In genomic region chr12:74021937-74022336, GRCh38 we compare ENCODE assay signal across 8 cellular contexts.
DNase-seq lines count a peak whose midpoint lies in the region; ATAC-seq, FAIRE-seq and TF ChIP-seq lines count a peak whose summit lies in the region.

No MANE protein-coding gene starts in this region.

- 19% methylated on average over 9 of the region's 9 CpGs; no CpG with 5 or more reads in 1 of the 2 experiments for WGBS in H1 (ENCODE audit: extremely low coverage in 1 of 2, insufficient coverage in 1 of 2, insufficient read length in 1 of 2, insufficient replicate concordance in 2 of 2, low coverage in 1 of 2, low lambda C conversion rate in 2 of 2, missing lambda C conversion rate in 1 of 2), 2 experiments

- DNase-seq in NCI-H2171 treated with DMSO at 0.1 percent for 48 hours (lab: John Stamatoyannopoulos, UW) (peak; percentile 22), NCI-H2171 (lab: John Stamatoyannopoulos, UW) (no peak), PC-3 (peak; percentile 84), H1 (ENCODE audit: low read depth in 1 of 2, low spot score in 2 of 2) (peak; percentile 63 to 67), midbrain (lab: John Stamatoyannopoulos, UW) (peak; percentile 66), vagina (ENCODE audit: extremely low spot score in 2 of 2) (no peak)

- H3K23ac ChIP-seq in H1 (ENCODE audit: insufficient read length) = no peak overlapping the region

- no peak overlapping the region for H2BK15ac ChIP-seq in H1 (ENCODE audit: low read length)

- H3K79me1 ChIP-seq in H1 (ENCODE audit: low read depth, low read length) = no peaks in the 10 kb centered on the region

- H2BK12ac ChIP-seq in H1 (ENCODE audit: low read depth, low read length) = no peak overlapping the region

- H2BK20ac ChIP-seq in H1 (ENCODE audit: low read length) = no peak overlapping the region

- no peaks in the 10 kb centered on the region for H3K9me2 ChIP-seq in PC-3 (replicated peaks; ENCODE audit: low read length)

- no peak overlapping the region for H3K56ac ChIP-seq in H1 (replicated peaks; ENCODE audit: insufficient read length, low read depth, low read length)

- no peak overlapping the region for H3K18ac ChIP-seq in H1 (ENCODE audit: extremely low read depth, low read length)

- H3K36me3 ChIP-seq in PC-3 (ENCODE audit: low read depth, low read length) (no peaks in the 10 kb centered on the region), H1 (ENCODE audit: control insufficient read depth in 2 of 4, insufficient read depth in 4 of 4, low read length in 3 of 4) (no peaks in the 10 kb centered on the region), vagina (no peaks in the 10 kb centered on the region)

- H4K8ac ChIP-seq in H1 (ENCODE audit: extremely low read depth, insufficient read depth, low read length) = no peak overlapping the region

- no peak overlapping the region for H3K14ac ChIP-seq in H1 (ENCODE audit: insufficient read length)

- no peak overlapping the region for H2BK120ac ChIP-seq in H1 (replicated peaks; ENCODE audit: low read depth, low read length)

- H3K23me2 ChIP-seq in H1 (ENCODE audit: low read depth, low read length) = no peaks in the 10 kb centered on the region

- no peak overlapping the region for H3K27ac ChIP-seq in PC-3 (ENCODE audit: low read length)
- no peak overlapping the region for H3K27ac ChIP-seq in H1 (ENCODE audit: low read depth, low read length)
- H3K27ac ChIP-seq in vagina = no peak overlapping the region

- no peaks in the 10 kb centered on the region for H3K79me2 ChIP-seq in PC-3 (ENCODE audit: low read length)
- H3K79me2 ChIP-seq in H1 (ENCODE audit: control insufficient read depth in 1 of 2, insufficient read depth in 2 of 2, low read length in 2 of 2) = no peaks in the 10 kb centered on the region

- H4K20me1 ChIP-seq in PC-3 (ENCODE audit: low read length) (no peaks in the 10 kb centered on the region), H1 (replicated peaks in 1 of 2; ENCODE audit: control insufficient read depth in 1 of 2, insufficient read depth in 2 of 2, low read length in 2 of 2) (no peaks in the 10 kb centered on the region)

- no peak overlapping the region for H2AK5ac ChIP-seq in H1 (ENCODE audit: low read depth, low read length)

- CTCF ChIA-PET in PC-3 (lab: Charles Lee) (interaction anchor here (0.5 to 1.1 kb wide), 3 partner anchors 86 to 297 kb away, joined by 3 to 9 read pairs (median 4); no protein-coding TSS in a partner anchor), H1 (lab: Charles Lee; ENCODE audit: partially characterized antibody) (interaction anchor here (0.6 to 1.6 kb wide), 13 partner anchors 11 to 1845 kb away, joined by 3 to 6 read pairs (median 4); no protein-coding TSS in a partner anchor)

- TF ChIP-seq POLR2A in H1 (IDR thresholded peaks at IDR 0.05; ENCODE audit: control extremely low read depth in 1 of 2, low read depth in 2 of 2, low read length in 2 of 2) = no peak
- no peak for TF ChIP-seq POLR2A in vagina (IDR thresholded peaks at IDR 0.05)

- H3K4me2 ChIP-seq in PC-3 (ENCODE audit: low read length) = no peak overlapping the region
- no peak overlapping the region for H3K4me2 ChIP-seq in H1 (ENCODE audit: insufficient read depth in 1 of 2, low read depth in 2 of 2, low read length in 2 of 2)

- H4K5ac ChIP-seq in H1 (ENCODE audit: insufficient read length, low read depth, low read length) = no peak overlapping the region

- H3K27me3 ChIP-seq in PC-3 (ENCODE audit: low read length) = no peaks in the 10 kb centered on the region
- H3K27me3 ChIP-seq in H1 (replicated peaks in 1 of 4; ENCODE audit: control insufficient read depth in 3 of 4, extremely low read depth in 1 of 4, insufficient read depth in 3 of 4, low read length in 3 of 4) = no peaks in the 10 kb centered on the region
- no peaks in the 10 kb centered on the region for H3K27me3 ChIP-seq in vagina

- ATAC-seq in GM19468 (IDR thresholded peaks at IDR 0.05; ENCODE audit: extremely low read depth, unreplicated experiment) = peak; percentile 84
- peak; percentile 98 for ATAC-seq in HG03439 (IDR thresholded peaks at IDR 0.05; ENCODE audit: unreplicated experiment)
- peak; percentile 100 for ATAC-seq in PC-3

- no peak overlapping the region for H3K9ac ChIP-seq in PC-3 (ENCODE audit: low read length)
- no peak overlapping the region for H3K9ac ChIP-seq in H1 (replicated peaks in 1 of 4; ENCODE audit: extremely low read depth in 1 of 4, low read depth in 3 of 4, low read length in 3 of 4)

- no peak for TF ChIP-seq EP300 in H1 (IDR thresholded peaks at IDR 0.05; ENCODE audit: borderline replicate concordance in 1 of 2, low read depth in 2 of 2, low read length in 2 of 2)

- no peaks in the 10 kb centered on the region for H3F3A ChIP-seq in PC-3 (ENCODE audit: low read length, unreplicated experiment)

- peak; percentile 80 to 87 for TF ChIP-seq RAD21 in H1 (IDR thresholded peaks at IDR 0.05 in 1 of 2, conservative IDR thresholded peaks at IDR 0.05 in 1 of 2; ENCODE audit: low read depth in 2 of 2, low read length in 2 of 2)

- H3K4me3 ChIP-seq in PC-3 (ENCODE audit: low read length) (no peak overlapping the region), H1 (ENCODE audit: extremely low read depth in 1 of 4, insufficient read depth in 2 of 4, low read depth in 3 of 4, low read length in 4 of 4) (no peak overlapping the region), vagina (no peak overlapping the region)

- H3K9me3 ChIP-seq in PC-3 (ENCODE audit: low read length) (no peaks in the 10 kb centered on the region), H1 (ENCODE audit: insufficient read depth in 2 of 2, low read depth in 1 of 2, low read length in 1 of 2) (no peaks in the 10 kb centered on the region), vagina (no peaks in the 10 kb centered on the region)

- H2AFZ ChIP-seq in PC-3 (ENCODE audit: low read length) (peak overlapping the region; percentile 13; the same call in 1 of the 2 replicates), H1 (ENCODE audit: low read length) (no peak overlapping the region)

- H3K4me1 ChIP-seq in PC-3 (ENCODE audit: insufficient read depth, low read length) (no peaks in the 10 kb centered on the region), H1 (replicated peaks in 1 of 4; ENCODE audit: control insufficient read depth in 3 of 4, insufficient read depth in 4 of 4, low read length in 3 of 4) (no peaks in the 10 kb centered on the region), vagina (no peaks in the 10 kb centered on the region)

- no peak overlapping the region for H4K91ac ChIP-seq in H1 (replicated peaks; ENCODE audit: insufficient read length, low read length)

- POLR2A ChIA-PET in PC-3 (lab: Charles Lee; ENCODE audit: unreplicated experiment) (interaction anchor here (1.0 kb wide), 1 partner anchor 518 kb away, joined by 4 read pairs; no protein-coding TSS in a partner anchor), H1 (lab: Charles Lee; ENCODE audit: partially characterized antibody) (no interaction called here)

- intact Hi-C loops in PC-3 (cut with micrococcal nuclease) (loop anchor here (1.0 to 10.0 kb wide), 5 partner anchors 85 to 513 kb away; partner anchors contain the start of gene ATXN7L3B), vagina (cut with DNase I) (no loop called here)

- peak; percentile 91 for FAIRE-seq in H1 (lab: Jason Lieb, UNC)

- peak; percentile 92 for TF ChIP-seq CTCF in PC-3 (conservative IDR thresholded peaks at IDR 0.05; ENCODE audit: low read depth, low read length)
- TF ChIP-seq CTCF in H1 (IDR thresholded peaks at IDR 0.05; ENCODE audit: control extremely low read depth in 1 of 3, insufficient read depth in 1 of 3, low read depth in 1 of 3, low read length in 3 of 3) = peak; percentile 75 to 92 (median 87)
- TF ChIP-seq CTCF in vagina (IDR thresholded peaks at IDR 0.05) = peak in 1 of 3 experiments; percentile 23

- no TSS peak for BruUV-seq in PC-3 (replicated peaks; lab: Mats Ljungman, UMichigan)

- no peak overlapping the region for H2BK5ac ChIP-seq in H1 (ENCODE audit: low read depth, low read length)

- H3K4ac ChIP-seq in H1 (replicated peaks; ENCODE audit: insufficient read length, low read depth, low read length) = no peak overlapping the region

TF ChIP-seq in H1, 55 proteins besides CTCF, POLR2A, EP300 and RAD21:
- TF ChIP-seq RBBP5 (IDR thresholded peaks at IDR 0.05; ENCODE audit: borderline replicate concordance, low read depth, low read length) (no peak), RNF2 (IDR thresholded peaks at IDR 0.05; ENCODE audit: borderline replicate concordance, low read depth, low read length, missing control alignments, poor library complexity, severe bottlenecking) (no peak), NRF1 (IDR thresholded peaks at IDR 0.05; ENCODE audit: low read depth, low read length) (no peak), CREB1 (IDR thresholded peaks at IDR 0.05) (peak; percentile 85), POLR2AphosphoS5 (IDR thresholded peaks at IDR 0.05; ENCODE audit: low read depth, low read length) (no peak), BACH1 (IDR thresholded peaks at IDR 0.05; ENCODE audit: low read length) (no peak), YY1 (IDR thresholded peaks at IDR 0.05; ENCODE audit: low read depth, low read length) (0 out of 2 replicates have a peak, but pooled peaks have one; percentile 15), BCL11A (IDR thresholded peaks at IDR 0.05; ENCODE audit: low read depth in 2 of 2, low read length in 2 of 2) (no peak), SIN3A (conservative IDR thresholded peaks at IDR 0.05 in 1 of 2, IDR thresholded peaks at IDR 0.05 in 1 of 2; ENCODE audit: low read depth in 1 of 2, low read length in 2 of 2) (no peak), HDAC6 (IDR thresholded peaks at IDR 0.05; ENCODE audit: low read depth, low read length) (no peak)

Comparison
In these comparisons a context has a peak if more than half of its experiments do, and no peak if none do; other contexts are left out.
1. DNase-seq: peak in NCI-H2171 treated with DMSO at 0.1 percent for 48 hours (single experiment), PC-3 (single experiment), H1 (2 of 2) and midbrain (single experiment); none in NCI-H2171 (single experiment) and vagina (0 of 2).
2. Peak in every context shown above with its lines, with median percentiles within 50 percentile points of each other: ATAC-seq.